Comparison of ENCODE assay signal across 14 cellular contexts in genomic region chr9:125594211-125594610, GRCh38.
"Had no signal": no experiment of that assay in that cellular context is flagged by ENCODE, and none has a peak within 500 bp of the region (broad histone marks: within the 10 kb centered on the region; RNA-seq: fewer than 3 reads in every experiment).

No MANE protein-coding gene starts in this region.

- H3K9me3 ChIP-seq: ascending aorta, breast epithelium, left lung, psoas muscle, right lobe of liver, spleen had no signal

- H3K36me3 ChIP-seq: ascending aorta, breast epithelium, left lung, right lobe of liver had no signal

- H3K27me3 ChIP-seq: ascending aorta, breast epithelium, left lung, right lobe of liver, spleen had no signal

- H3K4me3 Mint-ChIP-seq: activated T-helper 1 cell treated with anti-CD3 and anti-CD28 coated beads, Interleukin-12 subunit alpha, Interleukin-12 subunit beta, Interleukin-2, Interleukin-4 antibody, amounts not matched to agents 30 ng/mL and 10 ng/mL and 1 ng/mL, durations not matched to agents 14 hours and 24 hours and 36 hours; stimulated activated naive CD8-positive, alpha-beta T cell treated with anti-CD3 and anti-CD28 coated beads, Interleukin-15, amount 100 ng/mL, for 72 hours had no signal

- H3K4me1 ChIP-seq: ascending aorta, breast epithelium, psoas muscle had no signal

- H3K4me3 ChIP-seq: ascending aorta, breast epithelium, left lung, psoas muscle, right lobe of liver, spleen had no signal

- H3K27ac Mint-ChIP-seq: activated T-helper 1 cell treated with anti-CD3 and anti-CD28 coated beads, Interleukin-12 subunit alpha, Interleukin-12 subunit beta, Interleukin-2, Interleukin-4 antibody, amounts not matched to agents 30 ng/mL and 10 ng/mL and 1 ng/mL, durations not matched to agents 14 hours and 24 hours and 36 hours had no signal

- ATAC-seq: activated CD4-positive, CD25-positive, alpha-beta regulatory T cell treated with anti-CD3 and anti-CD28 coated beads, Interleukin-2, amount 50 U/mL, for 24 hours; esophagus mucosa; psoas muscle; stimulated activated naive CD8-positive, alpha-beta T cell treated with anti-CD3 and anti-CD28 coated beads, Interleukin-15, amount 100 ng/mL, for 72 hours had no signal

- H3K27me3 Mint-ChIP-seq: stimulated activated naive CD8-positive, alpha-beta T cell treated with anti-CD3 and anti-CD28 coated beads, Interleukin-15, amount 100 ng/mL, for 72 hours had no signal

- H3K27ac ChIP-seq: ascending aorta, breast epithelium, left lung, psoas muscle, spleen had no signal

- DNase-seq: activated CD4-positive, alpha-beta T cell treated with anti-CD3 and anti-CD28 coated beads, Interleukin-2, amount 50 U/mL, for 1 hour; activated naive CD4-positive, alpha-beta T cell treated with Interleukin-2 at 50 U/mL for 16 hours; islet precursor cell; left lung; psoas muscle; right lobe of liver; spleen; stimulated activated naive CD8-positive, alpha-beta T cell treated with anti-CD3 and anti-CD28 coated beads, Interleukin-15, amount 100 ng/mL, for 72 hours; SW 1271 had no signal

- H3K9me3 Mint-ChIP-seq: activated T-helper 1 cell treated with anti-CD3 and anti-CD28 coated beads, Interleukin-12 subunit alpha, Interleukin-12 subunit beta, Interleukin-2, Interleukin-4 antibody, amounts not matched to agents 30 ng/mL and 10 ng/mL and 1 ng/mL, durations not matched to agents 14 hours and 24 hours and 36 hours; stimulated activated naive CD8-positive, alpha-beta T cell treated with anti-CD3 and anti-CD28 coated beads, Interleukin-15, amount 100 ng/mL, for 72 hours had no signal
